24 cellular contexts compared by ENCODE assay signal in the genomic region with DNA sequence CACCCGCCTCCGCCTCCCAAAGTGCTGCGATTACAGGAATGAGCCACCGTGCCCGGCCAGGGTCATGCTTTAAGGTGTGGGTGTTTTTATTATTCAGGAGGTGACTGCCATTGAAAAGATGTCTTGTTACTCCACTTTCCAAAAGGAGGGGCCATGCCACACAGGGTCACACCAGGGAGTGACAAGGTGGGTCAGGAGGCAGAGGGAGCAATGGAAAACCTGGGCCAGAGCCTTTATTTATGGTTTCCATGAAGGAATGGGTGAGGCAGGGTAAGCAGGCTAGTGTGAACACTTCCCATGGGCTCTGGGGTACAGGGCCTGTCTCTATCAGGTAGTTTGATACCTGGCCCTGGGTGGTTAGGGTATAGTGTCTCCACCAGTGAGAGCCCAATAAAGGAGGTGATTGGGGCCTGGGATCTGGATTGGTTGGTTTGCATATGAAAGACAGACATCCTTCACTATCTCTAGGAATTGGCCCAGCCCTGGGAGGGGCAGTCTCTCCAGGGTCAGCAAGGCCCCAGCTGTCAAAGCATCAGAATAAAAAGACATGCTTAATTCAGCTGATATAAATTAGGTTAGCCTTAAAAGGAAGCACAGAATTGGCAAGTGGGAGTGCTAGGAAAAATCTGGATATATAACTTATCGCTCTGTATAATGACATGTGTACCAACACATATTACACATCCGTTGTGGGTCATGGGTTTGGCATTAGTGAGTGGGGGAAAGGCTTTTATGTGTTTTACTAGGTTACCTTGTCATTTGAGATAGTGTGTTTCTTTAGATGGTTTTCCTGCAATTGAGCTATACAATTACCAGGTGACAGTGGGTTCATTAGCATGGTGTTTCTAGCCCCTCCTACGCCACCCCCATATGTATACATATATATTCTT. TPM values are rescaled to one million over a fixed set of nuclear protein-coding genes. Genes with fewer than 3 reads are reported as not detected.
DNase-seq lines count a peak whose midpoint lies in the region; ATAC-seq, FAIRE-seq and TF ChIP-seq lines count a peak whose summit lies in the region.
"Had no signal": no experiment of that assay in that cellular context is flagged by ENCODE, and none has a peak within 500 bp of the region (broad histone marks: within the 10 kb centered on the region; RNA-seq: fewer than 3 reads in every experiment).

No MANE protein-coding gene starts in this region.

- no peak overlapping the region for H3K27ac ChIP-seq in endodermal cell (ENCODE audit: low read depth, low read length)

- H3K4me1 ChIP-seq in endodermal cell (ENCODE audit: control insufficient read depth, insufficient read depth, low read length) = no peaks in the 10 kb centered on the region

- H3K27me3 Mint-ChIP-seq in endodermal cell (ENCODE audit: insufficient read depth) = no peaks in the 10 kb centered on the region
- no peaks in the 10 kb centered on the region for H3K27me3 Mint-ChIP-seq in progenitor cell of endocrine pancreas
- peaks cover 7% of the 10 kb centered on the region for H3K27me3 Mint-ChIP-seq in T-helper 17 cell

- ATAC-seq in T-helper 17 cell = no peak
- ATAC-seq: K562, Panc1, SK-N-SH treated with all-trans-retinoic acid at 6 μM for 48 hours had no signal

- H3K4me3 Mint-ChIP-seq in endodermal cell (no peak overlapping the region), progenitor cell of endocrine pancreas (ENCODE audit: low read depth) (no peak overlapping the region), T-helper 17 cell (no peak overlapping the region)
- H3K4me3 Mint-ChIP-seq: B cell, HFFc6 had no signal

- no peak overlapping the region for H3K27ac Mint-ChIP-seq in endodermal cell
- peak overlapping the region; percentile 15 for H3K27ac Mint-ChIP-seq in progenitor cell of endocrine pancreas
- no peak overlapping the region for H3K27ac Mint-ChIP-seq in T-helper 17 cell
- H3K27ac Mint-ChIP-seq: B cell, HFFc6 had no signal

- no peaks in the 10 kb centered on the region for H3K9me3 Mint-ChIP-seq in endodermal cell
- H3K9me3 Mint-ChIP-seq in progenitor cell of endocrine pancreas (ENCODE audit: low read depth) = no peaks in the 10 kb centered on the region
- H3K9me3 Mint-ChIP-seq: HFFc6 had no signal

- 96% methylated on average over 3 to 7 of the region's 8 CpGs for WGBS in endodermal cell (ENCODE audit: insufficient coverage in 1 of 2, insufficient read length in 1 of 2), 2 experiments

- DNase-seq in ELF-1 (ENCODE audit: low read depth, low spot score) (peak; percentile 40), NCI-H69 (lab: John Stamatoyannopoulos, UW) (peak; percentile 45), endodermal cell (peak; percentile 57), progenitor cell of endocrine pancreas (ENCODE audit: low spot score, unreplicated experiment) (no peak), T-helper 17 cell (no peak), GOT3 (lab: John Stamatoyannopoulos, UW) (no peak), GM12892 (ENCODE audit: insufficient read length) (no peak)
- DNase-seq: HFFc6; MM.1S; NCI-H1048; NCI-H1417 treated with DMSO at 0.1 percent for 48 hours; NCI-H187; NCI-H2107; NCI-H446 treated with DMSO at 0.1 percent for 48 hours; NCI-H526 treated with DMSO at 0.1 percent for 48 hours; NK-92 treated with Interleukin-12 subunit alpha and Interleukin-12 subunit beta, amount 100 ng/mL, for 24 hours; SIG-M5 had no signal

- no peaks in the 10 kb centered on the region for H3K27me3 ChIP-seq in endodermal cell (ENCODE audit: control insufficient read depth, insufficient read depth, low read length, poor library complexity, severe bottlenecking)

- no peak overlapping the region for H3K4me3 ChIP-seq in endodermal cell (ENCODE audit: low read length)
- H3K4me3 ChIP-seq: K562 had no signal

- peaks cover 2% of the 10 kb centered on the region for H3K4me1 Mint-ChIP-seq in endodermal cell
- H3K4me1 Mint-ChIP-seq in progenitor cell of endocrine pancreas (ENCODE audit: low read depth) = peaks cover 8% of the 10 kb centered on the region
- no peaks in the 10 kb centered on the region for H3K4me1 Mint-ChIP-seq in T-helper 17 cell
- H3K4me1 Mint-ChIP-seq: B cell had no signal

- no peak for TF ChIP-seq POLR2A in GM12892 (IDR thresholded peaks at IDR 0.05; ENCODE audit: low read depth, low read length)

- FAIRE-seq in GM12892 (lab: Jason Lieb, UNC) = no peak
- FAIRE-seq: A204.1, D721Med, H54, K562 had no signal

- H3K36me3 ChIP-seq in endodermal cell (ENCODE audit: control insufficient read depth, insufficient read depth, low read length) = no peaks in the 10 kb centered on the region

- TF ChIP-seq CTCF in endodermal cell (conservative IDR thresholded peaks at IDR 0.05) = no peak
- no peak for TF ChIP-seq CTCF in progenitor cell of endocrine pancreas (IDR thresholded peaks at IDR 0.05; ENCODE audit: unreplicated experiment)

- H3K36me3 Mint-ChIP-seq in endodermal cell (ENCODE audit: low read depth) (no peaks in the 10 kb centered on the region), progenitor cell of endocrine pancreas (ENCODE audit: insufficient read depth) (no peaks in the 10 kb centered on the region), T-helper 17 cell (ENCODE audit: low read depth) (no peaks in the 10 kb centered on the region)

- no peaks in the 10 kb centered on the region for H3K9me3 ChIP-seq in endodermal cell (ENCODE audit: control insufficient read depth, low read length)
- no peaks in the 10 kb centered on the region for H3K9me3 ChIP-seq in T-helper 17 cell (ENCODE audit: control insufficient read depth, low read length, poor library complexity, severe bottlenecking)

- H3K9ac ChIP-seq in endodermal cell (ENCODE audit: extremely low read depth, low read length, poor library complexity, severe bottlenecking) = no peak overlapping the region

RNA-seq across cellular contexts. Expression of a gene that starts 18.6 kb away (rescaled TPM):
- 1 to 10 TPM; 5.5 to 7.4 TPM for total RNA-seq in endodermal cell
- polyA plus RNA-seq in endodermal cell (2013, experiment 1 of 2) = 24.1 TPM
- 22.6 TPM for polyA plus RNA-seq in endodermal cell (2013, experiment 2 of 2)
- 28.7 and 32.9 TPM in 2 replicates for total RNA-seq in progenitor cell of endocrine pancreas
- under 1 TPM; 0.65 to 0.89 TPM for total RNA-seq in T-helper 17 cell
- 0.30 TPM for polyA plus RNA-seq in GM12892 (2012; ENCODE audit: missing spikeins)
- total RNA-seq: K562 had no signal

Comparison
In these comparisons a context has a peak if more than half of its experiments do, and no peak if none do; other contexts are left out.
1. DNase-seq: peak in ELF-1 (single experiment), NCI-H69 (single experiment) and endodermal cell (single experiment); none in progenitor cell of endocrine pancreas (single experiment), T-helper 17 cell (0 of 3), GOT3 (single experiment) and GM12892 (single experiment).